Comparison of ENCODE assay signal across 14 cellular contexts in the genomic region with DNA sequence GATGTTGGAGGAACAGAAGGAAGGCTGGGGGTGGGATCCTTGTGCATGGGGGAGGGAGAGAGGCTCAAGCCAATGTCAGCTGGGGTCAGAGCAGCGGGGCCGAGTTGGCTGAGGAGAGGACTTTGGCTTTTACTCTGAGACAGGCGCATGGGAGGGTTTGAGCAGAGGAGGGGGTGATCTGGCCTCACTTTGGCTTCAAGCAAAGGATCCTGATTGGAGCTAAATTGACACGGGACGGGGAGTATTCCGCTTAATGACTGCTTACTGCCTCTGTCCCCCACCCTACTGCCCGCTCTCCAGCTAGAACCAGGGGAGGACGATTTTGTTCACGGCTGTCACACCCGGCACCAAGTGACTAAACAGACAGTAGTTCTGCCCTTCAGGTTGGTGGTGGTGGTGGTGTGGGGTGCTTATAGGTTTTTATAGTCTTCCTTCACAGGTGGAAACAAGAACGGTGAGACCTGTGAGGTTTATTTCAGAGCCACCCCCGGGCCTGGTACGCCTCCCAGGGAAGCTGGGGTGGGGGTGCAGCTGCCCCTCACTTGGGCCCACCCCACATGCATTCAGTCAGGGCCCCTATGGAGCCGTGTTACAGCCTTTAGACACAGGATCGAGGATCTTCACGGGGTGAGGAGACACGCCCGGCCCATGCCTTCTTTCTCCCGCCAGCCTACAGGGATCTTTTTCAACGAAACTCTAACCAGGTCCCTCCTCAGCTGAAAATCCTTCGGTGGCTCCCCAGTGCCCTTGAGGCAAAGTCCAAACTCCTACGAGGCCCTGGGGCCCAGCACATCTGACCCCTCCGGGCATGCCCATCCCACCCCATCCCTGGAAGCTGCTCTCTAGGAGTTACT. TPM values are rescaled to one million over a fixed set of nuclear protein-coding genes. Genes with fewer than 3 reads are reported as not detected.
DNase-seq lines count a peak whose midpoint lies in the region; ATAC-seq and TF ChIP-seq lines count a peak whose summit lies in the region.
"Had no signal": no experiment of that assay in that cellular context is flagged by ENCODE, and none has a peak within 500 bp of the region (broad histone marks: within the 10 kb centered on the region; RNA-seq: fewer than 3 reads in every experiment).

No MANE protein-coding gene starts in this region.

- no peak for TF ChIP-seq POLR2A in esophagus squamous epithelium (IDR thresholded peaks at IDR 0.05)

- H3K36me3 ChIP-seq in PC-3 (ENCODE audit: low read depth, low read length) (no peaks in the 10 kb centered on the region), esophagus squamous epithelium (no peaks in the 10 kb centered on the region)
- H3K36me3 ChIP-seq: gastroesophageal sphincter, upper lobe of right lung had no signal

- CTCF ChIA-PET in PC-3 (lab: Charles Lee): interaction anchor here (0.7 to 5.5 kb wide), 2 partner anchors 89 to 90 kb away, joined by 3 to 77 read pairs; no protein-coding TSS in a partner anchor

- H3K36me3 Mint-ChIP-seq in activated T-cell treated with anti-CD3 and anti-CD28 coated beads, Interleukin-2, amount 50 U/mL, for 24 hours (ENCODE audit: low read depth): no peaks in the 10 kb centered on the region

- H3K27me3 Mint-ChIP-seq in activated T-cell treated with anti-CD3 and anti-CD28 coated beads, Interleukin-2, amount 50 U/mL, for 24 hours: peaks cover 15% of the 10 kb centered on the region

- H3K4me2 ChIP-seq in PC-3 (ENCODE audit: low read length): peak overlapping the region; percentile 65

- H3K4me3 ChIP-seq in PC-3 (ENCODE audit: low read length) (no peak overlapping the region), esophagus squamous epithelium (no peak overlapping the region)
- H3K4me3 ChIP-seq: lung had no signal

- WGBS in esophagus squamous epithelium, 2 donors: 53 to 70% methylated on average over 10 to 16 of the region's 23 CpGs

- POLR2A ChIA-PET in PC-3 (lab: Charles Lee; ENCODE audit: unreplicated experiment): no interaction called here

- peaks cover 38% of the 10 kb centered on the region for H3K4me1 Mint-ChIP-seq in activated T-cell treated with anti-CD3 and anti-CD28 coated beads, Interleukin-2, amount 50 U/mL, for 24 hours (ENCODE audit: low read depth)

- BruUV-seq in PC-3 (replicated peaks; lab: Mats Ljungman, UMichigan): no TSS peak

- H3K27me3 ChIP-seq in PC-3 (ENCODE audit: low read length): no peaks in the 10 kb centered on the region
- H3K27me3 ChIP-seq in esophagus squamous epithelium: peaks cover 0 to 34% (median 3%) of the 10 kb centered on the region in 4 donors
- H3K27me3 ChIP-seq: gastroesophageal sphincter, upper lobe of right lung had no signal

- no peak for ATAC-seq in PC-3
- peak; percentile 1 for ATAC-seq in sciatic nerve

- peak; percentile 39 for DNase-seq in activated T-cell treated with anti-CD3 and anti-CD28 coated beads, Interleukin-2, amount 50 U/mL, for 24 hours
- DNase-seq in activated T-cell treated with anti-CD3 and anti-CD28 coated beads, Interleukin-2, amount 50 U/mL, for 1 hour: no peak
- DNase-seq in PC-3 (no peak), esophagus squamous epithelium (lab: John Stamatoyannopoulos, UW) (no peak), sciatic nerve (ENCODE audit: low spot score) (no peak), hippocampal formation (lab: John Stamatoyannopoulos, UW) (no peak), substantia nigra (lab: John Stamatoyannopoulos, UW) (no peak), UCSD-AML1 (lab: John Stamatoyannopoulos, UW; ENCODE audit: unreplicated experiment) (no peak)
- DNase-seq: activated CD4-positive, alpha-beta T cell treated with anti-CD3 and anti-CD28 coated beads for 1 hour; EL; NCI-H446 treated with DMSO at 0.1 percent for 48 hours had no signal

- H3K27ac ChIP-seq in PC-3 (ENCODE audit: low read length) (no peak overlapping the region), esophagus squamous epithelium (peak overlapping the region in 3 of 4 donors; percentile 12 to 69 (median 20)), substantia nigra (ENCODE audit: low read depth, low read length, poor library complexity, severe bottlenecking) (no peak overlapping the region)

- no peaks in the 10 kb centered on the region; the same call in 1 of the 2 replicates for H3K79me2 ChIP-seq in PC-3 (ENCODE audit: low read length)

- peak overlapping the region; percentile 64 for H3K27ac Mint-ChIP-seq in activated T-cell treated with anti-CD3 and anti-CD28 coated beads, Interleukin-2, amount 50 U/mL, for 24 hours

- no peak overlapping the region for H3K4me3 Mint-ChIP-seq in activated T-cell treated with anti-CD3 and anti-CD28 coated beads, Interleukin-2, amount 50 U/mL, for 24 hours

- no peaks in the 10 kb centered on the region for H3K9me3 ChIP-seq in PC-3 (ENCODE audit: low read length)
- H3K9me3 ChIP-seq in esophagus squamous epithelium: no peaks in the 10 kb centered on the region
- H3K9me3 ChIP-seq: gastroesophageal sphincter, upper lobe of right lung had no signal

- no peaks in the 10 kb centered on the region for H4K20me1 ChIP-seq in PC-3 (ENCODE audit: low read length)

- no peaks in the 10 kb centered on the region for H3F3A ChIP-seq in PC-3 (ENCODE audit: low read length, unreplicated experiment)

- no peak overlapping the region for H2AFZ ChIP-seq in PC-3 (ENCODE audit: low read length)

- H3K9me2 ChIP-seq in PC-3 (replicated peaks; ENCODE audit: low read length): no peaks in the 10 kb centered on the region

- H3K4me1 ChIP-seq in PC-3 (ENCODE audit: insufficient read depth, low read length) (peaks cover 29% of the 10 kb centered on the region), esophagus squamous epithelium (peaks cover 8 to 60% (median 31%) of the 10 kb centered on the region in 3 donors)

- intact Hi-C loops in PC-3 (cut with micrococcal nuclease) (loop anchor here (5.0 kb wide), 1 partner anchor 186 kb away; no protein-coding TSS in a partner anchor), esophagus squamous epithelium (cut with DNase I) (loop anchor here (10.0 kb wide), 1 partner anchor 193 kb away; no protein-coding TSS in a partner anchor), sciatic nerve (cut with DNase I) (loop anchor here (2.0 to 5.0 kb wide), 2 partner anchors 89 to 191 kb away; no protein-coding TSS in a partner anchor)

- no peak overlapping the region for H3K9ac ChIP-seq in PC-3 (ENCODE audit: low read length)

- TF ChIP-seq CTCF in PC-3 (conservative IDR thresholded peaks at IDR 0.05; ENCODE audit: low read depth, low read length): no peak
- no peak for TF ChIP-seq CTCF in esophagus squamous epithelium (IDR thresholded peaks at IDR 0.05)

- H3K9me3 Mint-ChIP-seq in activated T-cell treated with anti-CD3 and anti-CD28 coated beads, Interleukin-2, amount 50 U/mL, for 24 hours: no peaks in the 10 kb centered on the region

RNA-seq across cellular contexts. Expression of a gene that starts 1.3 kb away (rescaled TPM):
- 5.4 and 6.2 TPM in 2 replicates for total RNA-seq in PC-3 (2014; rRNA removed)
- total RNA-seq in esophagus squamous epithelium: 1 to 10 TPM in 1 of 4 donors, under 1 TPM in 2, not detected in 1; 0.44 to 1.3 (median 0.75) TPM
- 32.6 TPM for total RNA-seq in sciatic nerve

RNA-seq across cellular contexts. Expression of a gene that starts 45.2 kb away (rescaled TPM):
- total RNA-seq in PC-3 (2014; rRNA removed) (106 and 133 TPM in 2 replicates), esophagus squamous epithelium (100 to 1,000 TPM in 1 of 4 donors, 10 to 100 TPM in 3; 73.2 to 102 (median 79.7) TPM), sciatic nerve (80.5 TPM)

Comparison
In these comparisons a context has a peak if more than half of its experiments do, and no peak if none do; other contexts are left out.
1. H3K27ac ChIP-seq: peak in esophagus squamous epithelium (3 of 4); none in PC-3 (single experiment) and substantia nigra (single experiment).